In genomic region chr19:16076958-16077611, GRCh38 we compare ENCODE assay signal across 8 cellular contexts. TPM values are rescaled to one million over a fixed set of nuclear protein-coding genes. Genes with fewer than 3 reads are reported as not detected.
A peak's percentile ranks its signal among the peaks of the same experiment; 100 is the strongest.
DNase-seq lines count a peak whose midpoint lies in the region; ATAC-seq and TF ChIP-seq lines count a peak whose summit lies in the region.

No MANE protein-coding gene starts in this region.

- H4K20me1 ChIP-seq in DOHH2 (ENCODE audit: control insufficient read depth, insufficient read depth, low read depth, low read length) = 0 out of 2 replicates have a peak, but pooled peaks cover 9% of the 10 kb centered on the region

- no peak for TF ChIP-seq EP300 in ovary (IDR thresholded peaks at IDR 0.05)

- peaks cover 76% of the 10 kb centered on the region for H3K4me1 Mint-ChIP-seq in activated T-helper 1 cell treated with anti-CD3 and anti-CD28 coated beads, Interleukin-12 subunit alpha, Interleukin-12 subunit beta, Interleukin-2, Interleukin-4 antibody, amounts not matched to agents 30 ng/mL and 10 ng/mL and 1 ng/mL, durations not matched to agents 14 hours and 24 hours and 36 hours (ENCODE audit: low read depth)

- H3K79me2 ChIP-seq in DOHH2 (ENCODE audit: control insufficient read depth, low read length) = peaks cover 67% of the 10 kb centered on the region

- no peaks in the 10 kb centered on the region for H3K27me3 ChIP-seq in DOHH2 (ENCODE audit: control insufficient read depth, low read length)
- H3K27me3 ChIP-seq in ovary = no peaks in the 10 kb centered on the region

- H3K36me3 ChIP-seq in DOHH2 (ENCODE audit: control insufficient read depth, low read length) (peaks cover 46% of the 10 kb centered on the region), ovary (no peaks in the 10 kb centered on the region)

- ATAC-seq in HG02970 (IDR thresholded peaks at IDR 0.05; ENCODE audit: low FRiP score, unreplicated experiment) = no peak

- peaks cover 36% of the 10 kb centered on the region for H3K36me3 Mint-ChIP-seq in activated T-helper 1 cell treated with anti-CD3 and anti-CD28 coated beads, Interleukin-12 subunit alpha, Interleukin-12 subunit beta, Interleukin-2, Interleukin-4 antibody, amounts not matched to agents 30 ng/mL and 10 ng/mL and 1 ng/mL, durations not matched to agents 14 hours and 24 hours and 36 hours (ENCODE audit: low read depth)

- peak overlapping the region; percentile 98 for H3K27ac Mint-ChIP-seq in activated T-helper 1 cell treated with anti-CD3 and anti-CD28 coated beads, Interleukin-12 subunit alpha, Interleukin-12 subunit beta, Interleukin-2, Interleukin-4 antibody, amounts not matched to agents 30 ng/mL and 10 ng/mL and 1 ng/mL, durations not matched to agents 14 hours and 24 hours and 36 hours

- 0% methylated on average over 39 to 56 of the region's 56 CpGs for WGBS in ovary, 3 donors

- peaks cover 56% of the 10 kb centered on the region for H3K4me1 ChIP-seq in DOHH2 (ENCODE audit: control insufficient read depth, low read length)
- H3K4me1 ChIP-seq in ovary (ENCODE audit: insufficient read depth) = peaks cover 13% of the 10 kb centered on the region

- no peaks in the 10 kb centered on the region for H3K27me3 Mint-ChIP-seq in activated T-helper 1 cell treated with anti-CD3 and anti-CD28 coated beads, Interleukin-12 subunit alpha, Interleukin-12 subunit beta, Interleukin-2, Interleukin-4 antibody, amounts not matched to agents 30 ng/mL and 10 ng/mL and 1 ng/mL, durations not matched to agents 14 hours and 24 hours and 36 hours (ENCODE audit: insufficient read depth)

- H3K27ac ChIP-seq in DOHH2 (ENCODE audit: low read depth, low read length) (peak overlapping the region; percentile 96), ovary (peak overlapping the region; percentile 98 to 100)

- H3K4me3 Mint-ChIP-seq in activated T-helper 1 cell treated with anti-CD3 and anti-CD28 coated beads, Interleukin-12 subunit alpha, Interleukin-12 subunit beta, Interleukin-2, Interleukin-4 antibody, amounts not matched to agents 30 ng/mL and 10 ng/mL and 1 ng/mL, durations not matched to agents 14 hours and 24 hours and 36 hours = peak overlapping the region; percentile 85

- H3K9me3 ChIP-seq in DOHH2 (ENCODE audit: control insufficient read depth, insufficient read depth, low read length) (no peaks in the 10 kb centered on the region), ovary (no peaks in the 10 kb centered on the region)

- intact Hi-C loops in activated T-helper 1 cell treated with anti-CD3 and anti-CD28 coated beads, Interleukin-12 subunit alpha, Interleukin-12 subunit beta, Interleukin-2, Interleukin-4 antibody, amounts not matched to agents 30 ng/mL and 10 ng/mL and 1 ng/mL, durations not matched to agents 14 hours and 24 hours and 36 hours (cut with micrococcal nuclease) = loop anchor here (5.0 to 10.0 kb wide), 2 partner anchors 510 to 612 kb away; partner anchors contain the start of gene RASAL3
- intact Hi-C loops in ovary (cut with DNase I) = loop anchor here in 1 of 4 donors (5.0 kb wide), 1 partner anchor 35 kb away; the partner anchor contains the start of gene RAB8A

- H3K9me3 Mint-ChIP-seq in activated T-helper 1 cell treated with anti-CD3 and anti-CD28 coated beads, Interleukin-12 subunit alpha, Interleukin-12 subunit beta, Interleukin-2, Interleukin-4 antibody, amounts not matched to agents 30 ng/mL and 10 ng/mL and 1 ng/mL, durations not matched to agents 14 hours and 24 hours and 36 hours = no peaks in the 10 kb centered on the region

- peak; percentile 39 for DNase-seq in M059J (ENCODE audit: low read depth)
- no peak for DNase-seq in activated T-helper 1 cell treated with anti-CD3 and anti-CD28 coated beads, Interleukin-12 subunit alpha, Interleukin-12 subunit beta, Interleukin-2, Interleukin-4 antibody, amounts not matched to agents 30 ng/mL and 10 ng/mL and 1 ng/mL, durations not matched to agents 14 hours and 24 hours and 36 hours (ENCODE audit: low spot score)
- peak; percentile 40 for DNase-seq in glomerular visceral epithelial cell (ENCODE audit: extremely low spot score)
- DNase-seq in ovary = peak; percentile 50 to 80 (median 77)
- DNase-seq in kidney glomerular epithelial cell (lab: John Stamatoyannopoulos, UW) = no peak
- no peak for DNase-seq in OCI-M2 (lab: John Stamatoyannopoulos, UW; ENCODE audit: unreplicated experiment)

- no peak for TF ChIP-seq POLR2A in ovary (IDR thresholded peaks at IDR 0.05)

- H3K4me2 ChIP-seq in DOHH2 (ENCODE audit: low read length) = peak overlapping the region; percentile 97

- peaks cover 34% of the 10 kb centered on the region for H3F3A ChIP-seq in DOHH2 (ENCODE audit: control insufficient read depth, insufficient read depth)

- H3K4me3 ChIP-seq in DOHH2 (ENCODE audit: low read length) (peak overlapping the region; percentile 95), ovary (peak overlapping the region; percentile 54)

- TF ChIP-seq CTCF in DOHH2 (IDR thresholded peaks at IDR 0.05; ENCODE audit: low read depth, low read length, poor library complexity, severe bottlenecking) = no peak
- TF ChIP-seq CTCF in ovary (IDR thresholded peaks at IDR 0.05) = no peak

- no peaks in the 10 kb centered on the region for H3K9me2 ChIP-seq in DOHH2 (replicated peaks; ENCODE audit: control insufficient read depth, low read length)

RNA-seq across cellular contexts. Expression of gene TPM4, which starts 0.8 kb away (rescaled TPM):
- 1,087 and 1,450 TPM in 2 replicates for total RNA-seq in M059J (2014; rRNA removed; shearing (Covaris generic))
- 346 and 351 TPM in 2 replicates for total RNA-seq in activated T-helper 1 cell treated with anti-CD3 and anti-CD28 coated beads, Interleukin-12 subunit alpha, Interleukin-12 subunit beta, Interleukin-2, Interleukin-4 antibody, amounts not matched to agents 30 ng/mL and 10 ng/mL and 1 ng/mL, durations not matched to agents 14 hours and 24 hours and 36 hours
- total RNA-seq in ovary = 100 to 1,000 TPM; 286 to 642 (median 554) TPM
- polyA plus RNA-seq in ovary = 100 to 1,000 TPM; 347 to 664 TPM

RNA-seq across cellular contexts. Expression of gene RAB8A, which starts 34.6 kb away (rescaled TPM):
- 110 and 159 TPM in 2 replicates for total RNA-seq in M059J (2014; rRNA removed; shearing (Covaris generic))
- total RNA-seq in activated T-helper 1 cell treated with anti-CD3 and anti-CD28 coated beads, Interleukin-12 subunit alpha, Interleukin-12 subunit beta, Interleukin-2, Interleukin-4 antibody, amounts not matched to agents 30 ng/mL and 10 ng/mL and 1 ng/mL, durations not matched to agents 14 hours and 24 hours and 36 hours = 235 and 248 TPM in 2 replicates
- 10 to 100 TPM; 17.2 to 70.5 (median 52.9) TPM for total RNA-seq in ovary
- 100 to 1,000 TPM in 1 of 2 donors, 10 to 100 TPM in 1; 23.8 to 114 TPM for polyA plus RNA-seq in ovary

Comparison
In these comparisons a context has a peak if more than half of its experiments do, and no peak if none do; other contexts are left out.
1. DNase-seq: peak in M059J (single experiment), glomerular visceral epithelial cell (single experiment) and ovary (5 of 5); none in activated T-helper 1 cell treated with anti-CD3 and anti-CD28 coated beads, Interleukin-12 subunit alpha, Interleukin-12 subunit beta, Interleukin-2, Interleukin-4 antibody, amounts not matched to agents 30 ng/mL and 10 ng/mL and 1 ng/mL, durations not matched to agents 14 hours and 24 hours and 36 hours (single experiment), kidney glomerular epithelial cell (single experiment) and OCI-M2 (single experiment).